ENCODE assay signal across 1 cellular context in the genomic region with DNA sequence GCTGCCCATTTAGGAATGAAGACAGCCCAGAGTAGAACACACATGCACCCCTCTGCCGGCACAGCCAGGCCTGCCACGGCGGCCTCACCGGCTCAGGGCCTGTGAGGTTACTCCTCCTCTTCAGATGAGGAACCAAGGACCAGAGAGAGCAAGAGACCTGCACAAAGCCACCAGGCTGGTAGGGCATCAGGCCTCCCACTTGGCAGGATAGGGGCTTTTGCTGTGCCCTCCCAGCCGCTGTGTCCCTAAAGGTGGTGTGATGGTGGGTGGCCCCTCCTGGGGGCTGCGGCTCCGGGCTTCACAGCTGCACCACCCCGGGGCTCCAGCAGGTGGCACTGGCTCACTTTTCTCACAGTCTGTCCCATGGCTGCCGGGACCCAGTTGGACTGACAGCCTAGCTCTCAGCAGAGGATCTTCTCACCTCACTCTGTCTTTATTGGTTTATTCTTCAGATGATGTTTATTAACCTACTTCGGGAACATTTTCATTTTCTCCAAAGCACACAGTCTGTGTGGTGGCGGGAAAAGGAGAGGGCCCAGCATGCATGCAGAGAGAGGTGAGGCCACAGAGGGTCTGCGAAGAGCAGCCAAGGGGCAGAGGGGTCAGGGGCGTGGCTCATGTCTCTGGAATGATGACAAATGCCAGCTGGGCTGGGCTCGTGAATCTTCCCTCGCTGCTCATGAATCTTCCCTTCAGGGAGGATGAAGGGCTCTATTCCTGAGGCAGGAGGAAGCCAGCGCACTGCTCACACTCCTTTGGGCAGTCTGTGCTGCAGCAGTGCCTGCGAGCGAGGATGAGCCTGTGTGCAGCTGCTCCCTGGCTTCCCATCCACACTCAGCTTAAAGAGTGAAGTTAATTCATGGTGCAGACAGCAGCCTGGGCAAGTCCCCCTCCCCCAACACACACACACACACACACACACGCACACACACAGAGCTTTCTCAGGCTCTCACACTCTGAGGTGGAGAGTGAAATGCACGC.
A peak's percentile ranks its signal among the peaks of the same experiment; 100 is the strongest.
TF ChIP-seq lines count a peak whose summit lies in the region.

No MANE protein-coding gene starts in this region.

TF ChIP-seq in GM12878, 131 proteins besides CTCF, POLR2A, EP300 and RAD21 (continued from another document):
- no peak for TF ChIP-seq ZNF207 (IDR thresholded peaks at IDR 0.05; ENCODE audit: borderline replicate concordance)
- TF ChIP-seq SMARCA5 (IDR thresholded peaks at IDR 0.05) = peak; percentile 40; the same call in 1 of the 2 replicates
- TF ChIP-seq, protein P1, sequence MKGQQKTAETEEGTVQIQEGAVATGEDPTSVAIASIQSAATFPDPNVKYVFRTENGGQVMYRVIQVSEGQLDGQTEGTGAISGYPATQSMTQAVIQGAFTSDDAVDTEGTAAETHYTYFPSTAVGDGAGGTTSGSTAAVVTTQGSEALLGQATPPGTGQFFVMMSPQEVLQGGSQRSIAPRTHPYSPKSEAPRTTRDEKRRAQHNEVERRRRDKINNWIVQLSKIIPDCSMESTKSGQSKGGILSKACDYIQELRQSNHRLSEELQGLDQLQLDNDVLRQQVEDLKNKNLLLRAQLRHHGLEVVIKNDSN (IDR thresholded peaks at IDR 0.05; ENCODE audit: borderline replicate concordance, extremely low read length, insufficient read depth, low read depth, low read length) = no peak
- TF ChIP-seq NR2C1 (IDR thresholded peaks at IDR 0.05) = 0 out of 2 replicates have a peak, but pooled peaks have one; percentile 4
- peak; percentile 17 for TF ChIP-seq MEF2B (IDR thresholded peaks at IDR 0.05; ENCODE audit: partially characterized antibody, poor library complexity, severe bottlenecking)
- TF ChIP-seq SMC3 (IDR thresholded peaks at IDR 0.05; ENCODE audit: borderline replicate concordance, low read length) = peak; percentile 94
- TF ChIP-seq IKZF2 (IDR thresholded peaks at IDR 0.05) = no peak
